ENCODE assay signal across 8 cellular contexts in genomic region chr1:32334864-32335618, GRCh38. TPM values are rescaled to one million over a fixed set of nuclear protein-coding genes. Genes with fewer than 3 reads are reported as not detected.
DNase-seq lines count a peak whose midpoint lies in the region; ATAC-seq and TF ChIP-seq lines count a peak whose summit lies in the region.

No MANE protein-coding gene starts in this region.

- H3K9me3 ChIP-seq in Panc1 (ENCODE audit: control insufficient read depth, insufficient read depth, low read depth, low read length) (no peaks in the 10 kb centered on the region), parathyroid adenoma (ENCODE audit: control insufficient read depth, low read length) (no peaks in the 10 kb centered on the region)

- H3K79me2 ChIP-seq in parathyroid adenoma, result no peaks in the 10 kb centered on the region

- peak overlapping the region; percentile 28 for H3K4me2 ChIP-seq in parathyroid adenoma (ENCODE audit: low read length)

- CTCF ChIA-PET in Calu3 (lab: Charles Lee) (interaction anchor here (0.7 kb wide), 1 partner anchor 95 kb away, joined by 3 read pairs; no protein-coding TSS in a partner anchor), Panc1 (lab: Charles Lee) (interaction anchor here (0.7 kb wide), 1 partner anchor 23 kb away, joined by 7 read pairs; no protein-coding TSS in a partner anchor)

- H3K27me3 ChIP-seq in Panc1 (ENCODE audit: control insufficient read depth, insufficient read depth, low read length) (no peaks in the 10 kb centered on the region), parathyroid adenoma (ENCODE audit: control insufficient read depth, insufficient read depth, low read length) (no peaks in the 10 kb centered on the region)

- H3K4me3 ChIP-seq in Panc1 (ENCODE audit: low read depth in 2 of 2, low read length in 2 of 2) (peak overlapping the region; percentile 68 to 70), parathyroid adenoma (ENCODE audit: low read depth, low read length) (peak overlapping the region; percentile 3)

- H3K36me3 Mint-ChIP-seq in Calu3 (ENCODE audit: insufficient read depth, unreplicated experiment) (peaks cover 67% of the 10 kb centered on the region), HFFc6 (ENCODE audit: low read depth) (peaks cover 10% of the 10 kb centered on the region; the same call in 1 of the 2 replicates)

- H3K27ac Mint-ChIP-seq in Calu3 (ENCODE audit: unreplicated experiment), result peak overlapping the region; percentile 80
- H3K27ac Mint-ChIP-seq in HFFc6, result no peak overlapping the region

- H3K9me3 Mint-ChIP-seq in Calu3 (ENCODE audit: low read depth, unreplicated experiment) (no peaks in the 10 kb centered on the region), HFFc6 (no peaks in the 10 kb centered on the region)

- POLR2A ChIA-PET in Panc1 (lab: Charles Lee), result interaction anchor here (0.5 kb wide), 1 partner anchor 599 kb away, joined by 3 read pairs; no protein-coding TSS in a partner anchor

- peaks cover 72% of the 10 kb centered on the region for H3K4me1 Mint-ChIP-seq in Calu3 (ENCODE audit: low read depth, unreplicated experiment)
- peaks cover 32% of the 10 kb centered on the region for H3K4me1 Mint-ChIP-seq in HFFc6 (ENCODE audit: low read depth)

- H3K4me3 Mint-ChIP-seq in Calu3 (ENCODE audit: low read depth, unreplicated experiment) (peak overlapping the region; percentile 85), HFFc6 (peak overlapping the region; percentile 83)

- ATAC-seq in Panc1 (peak; percentile 36), Right ventricle myocardium inferior (peak; percentile 35), GM18858 (IDR thresholded peaks at IDR 0.05; ENCODE audit: unreplicated experiment) (no peak), HG03439 (IDR thresholded peaks at IDR 0.05; ENCODE audit: unreplicated experiment) (no peak)

- H3K9ac ChIP-seq in parathyroid adenoma, result no peak overlapping the region

- BruUV-seq in Calu3 (replicated peaks; lab: Mats Ljungman, UMichigan), result no TSS peak
- BruUV-seq in Panc1 (replicated peaks; lab: Mats Ljungman, UMichigan), result no TSS peak

- H3K27ac ChIP-seq in Panc1 (ENCODE audit: low read length) (peak overlapping the region; percentile 78), parathyroid adenoma (no peak overlapping the region)

- TF ChIP-seq CTCF in Calu3 (IDR thresholded peaks at IDR 0.05; ENCODE audit: unreplicated experiment), result peak; percentile 86
- peak; percentile 80 for TF ChIP-seq CTCF in HFFc6 (IDR thresholded peaks at IDR 0.05)
- peak; percentile 93 for TF ChIP-seq CTCF in Panc1 (IDR thresholded peaks at IDR 0.05)
- TF ChIP-seq CTCF in parathyroid adenoma (IDR thresholded peaks at IDR 0.05), result peak; percentile 40

- in situ Hi-C loops in Panc1 (cut with HindIII; ENCODE audit: low pct_unique_long_range_greater_than_20kb, low sequenced_read_pairs), result no loop called here

- H3K36me3 ChIP-seq in Panc1 (ENCODE audit: control insufficient read depth, insufficient read depth, low read length) (peaks cover 12% of the 10 kb centered on the region), parathyroid adenoma (ENCODE audit: control insufficient read depth, insufficient read depth, low read length) (no peaks in the 10 kb centered on the region)

- H2AFZ ChIP-seq in parathyroid adenoma, result no peak overlapping the region

- H3K4me1 ChIP-seq in Panc1 (ENCODE audit: control insufficient read depth, insufficient read depth, low read length) (peaks cover 46% of the 10 kb centered on the region), parathyroid adenoma (no peaks in the 10 kb centered on the region)

- intact Hi-C loops in Calu3 (cut with micrococcal nuclease; ENCODE audit: unreplicated experiment) (no loop called here), Panc1 (cut with micrococcal nuclease; ENCODE audit: unreplicated experiment) (no loop called here), Right ventricle myocardium inferior (cut with DNase I) (no loop called here)

- DNase-seq in Calu3, result peak; percentile 59
- no peak for DNase-seq in HFFc6
- no peak for DNase-seq in Panc1 (ENCODE audit: low read depth, low spot score)
- DNase-seq in activated gamma-delta T cell treated with Interleukin-2 at 50 U/mL for 16 hours, result peak; percentile 65
- peak; percentile 80 for DNase-seq in Right ventricle myocardium inferior (ENCODE audit: missing footprints)

- H3K27me3 Mint-ChIP-seq in Calu3 (ENCODE audit: unreplicated experiment) (no peaks in the 10 kb centered on the region), HFFc6 (ENCODE audit: insufficient read depth) (peaks cover 4% of the 10 kb centered on the region)

RNA-seq across cellular contexts. Expression of gene MARCKSL1, which starts 1.0 kb away (rescaled TPM):
- total RNA-seq in Calu3 (2022) (169 and 193 TPM in 2 replicates), Panc1 (2021; ENCODE audit: unreplicated experiment) (176 TPM), Right ventricle myocardium inferior (28.5 TPM)
- total RNA-seq in HFFc6 (2021; fragmentation: NEBNext Ultra II Directional; extraction: Animal tissue kit (Norgen Biotek cat#: 25700)), result 10 to 100 TPM in 4 of 6 experiments, 1 to 10 TPM in 2; 7.8 to 12.8 (median 11.4) TPM
- polyA plus RNA-seq in Panc1 (2012; ENCODE audit: insufficient read length), result 307 TPM

RNA-seq across cellular contexts. Expression of gene FAM229A, which starts 27.2 kb away (rescaled TPM):
- total RNA-seq in Calu3 (2022) (7.3 and 7.5 TPM in 2 replicates), Panc1 (2021; ENCODE audit: unreplicated experiment) (6.7 TPM), Right ventricle myocardium inferior (2.4 TPM)
- 1 to 10 TPM; 1.1 to 3.0 (median 1.7) TPM for total RNA-seq in HFFc6 (2021; fragmentation: NEBNext Ultra II Directional; extraction: Animal tissue kit (Norgen Biotek cat#: 25700))
- polyA plus RNA-seq in Panc1 (2012; ENCODE audit: insufficient read length), result 7.8 TPM

RNA-seq across cellular contexts. Expression of gene TSSK3, which starts 27.3 kb away (rescaled TPM):
- total RNA-seq in Calu3 (2022) (1.8 and 5.1 TPM in 2 replicates), Panc1 (2021; ENCODE audit: unreplicated experiment) (3.6 TPM), Right ventricle myocardium inferior (1.2 TPM)
- 1 to 10 TPM in 1 of 6 experiments, under 1 TPM in 5; 0.38 to 1.2 (median 0.72) TPM for total RNA-seq in HFFc6 (2021; fragmentation: NEBNext Ultra II Directional; extraction: Animal tissue kit (Norgen Biotek cat#: 25700))
- 1.3 TPM for polyA plus RNA-seq in Panc1 (2012; ENCODE audit: insufficient read length)

RNA-seq across cellular contexts. Expression of gene HDAC1, which starts 43.2 kb away (rescaled TPM):
- total RNA-seq in Calu3 (2022), result 186 and 197 TPM in 2 replicates
- 10 to 100 TPM; 78.5 to 94.9 (median 92.2) TPM for total RNA-seq in HFFc6 (2021; fragmentation: NEBNext Ultra II Directional; extraction: Animal tissue kit (Norgen Biotek cat#: 25700))
- total RNA-seq in Panc1 (2021; ENCODE audit: unreplicated experiment), result 256 TPM
- 290 TPM for polyA plus RNA-seq in Panc1 (2012; ENCODE audit: insufficient read length)
- 40.6 TPM for total RNA-seq in Right ventricle myocardium inferior

RNA-seq across cellular contexts. Expression of gene BSDC1, which starts 59.2 kb away (rescaled TPM):
- total RNA-seq in Calu3 (2022) (48.5 and 49.4 TPM in 2 replicates), Panc1 (2021; ENCODE audit: unreplicated experiment) (64.9 TPM), Right ventricle myocardium inferior (41.8 TPM)
- 10 to 100 TPM; 52.9 to 65.5 (median 60.1) TPM for total RNA-seq in HFFc6 (2021; fragmentation: NEBNext Ultra II Directional; extraction: Animal tissue kit (Norgen Biotek cat#: 25700))
- 58.6 TPM for polyA plus RNA-seq in Panc1 (2012; ENCODE audit: insufficient read length)

Comparison
In these comparisons a context has a peak if more than half of its experiments do, and no peak if none do; other contexts are left out.
1. DNase-seq: peak in Calu3 (single experiment), activated gamma-delta T cell treated with Interleukin-2 at 50 U/mL for 16 hours (single experiment) and Right ventricle myocardium inferior (single experiment); none in HFFc6 (single experiment) and Panc1 (single experiment).
2. CTCF ChIP-seq: peak in every context shown above with its lines; median percentile 93 in Panc1; 86 in Calu3; 80 in HFFc6; 40 in parathyroid adenoma.
3. ATAC-seq: peak in Panc1 (single experiment) and Right ventricle myocardium inferior (single experiment); none in GM18858 (single experiment) and HG03439 (single experiment).